Comparison of ENCODE assay signal across 10 cellular contexts in the genomic region with DNA sequence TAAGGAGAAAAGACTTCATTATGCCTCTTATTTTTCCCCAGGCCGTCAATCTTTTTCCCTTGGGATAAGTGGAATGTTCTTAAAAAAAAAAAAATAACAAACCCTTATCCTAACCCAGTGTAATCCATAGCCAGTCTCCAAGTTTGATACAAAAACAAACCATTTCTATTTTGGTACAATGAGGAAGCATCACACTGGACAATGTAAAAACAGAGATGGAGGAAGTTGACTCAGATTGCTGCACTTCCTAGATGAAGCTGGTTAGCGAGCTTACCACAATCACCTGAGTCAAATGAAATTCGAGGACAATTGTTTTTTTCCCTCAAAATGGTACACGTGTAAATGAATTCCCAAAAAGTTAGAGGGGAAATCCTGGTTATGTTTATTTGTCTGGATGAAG.
DNase-seq lines count a peak whose midpoint lies in the region; ATAC-seq lines count a peak whose summit lies in the region.
"Had no signal": no experiment of that assay in that cellular context is flagged by ENCODE, and none has a peak within 500 bp of the region (broad histone marks: within the 10 kb centered on the region; RNA-seq: fewer than 3 reads in every experiment).

No MANE protein-coding gene starts in this region.

- no peak for DNase-seq in caudate nucleus (lab: John Stamatoyannopoulos, UW)
- DNase-seq in medulla oblongata (ENCODE audit: extremely low spot score): peak; percentile 81
- DNase-seq in NCI-H69 (lab: John Stamatoyannopoulos, UW): no peak
- no peak for DNase-seq in activated CD4-positive, alpha-beta memory T cell treated with anti-CD3 and anti-CD28 coated beads, Interleukin-2, amount 10 ng/mL, durations not matched to agents 7 days and 5 days
- DNase-seq: activated naive CD4-positive, alpha-beta T cell treated with Interleukin-2 at 50 U/mL for 16 hours had no signal

- POLR2A ChIA-PET in activated CD4-positive, alpha-beta memory T cell treated with anti-CD3 and anti-CD28 coated beads, Interleukin-2, amount 10 ng/mL, durations not matched to agents 7 days and 5 days (lab: Charles Lee): no interaction called here

- no peak overlapping the region for H3K27ac Mint-ChIP-seq in activated CD4-positive, alpha-beta memory T cell treated with anti-CD3 and anti-CD28 coated beads, Interleukin-2, amount 10 ng/mL, durations not matched to agents 7 days and 5 days

- ATAC-seq in HG03095 (IDR thresholded peaks at IDR 0.05; ENCODE audit: unreplicated experiment) (peak; percentile 41), GM18873 (IDR thresholded peaks at IDR 0.05; ENCODE audit: low FRiP score, unreplicated experiment) (no peak), GM19452 (IDR thresholded peaks at IDR 0.05; ENCODE audit: unreplicated experiment) (no peak)

- no peaks in the 10 kb centered on the region for H3K27me3 ChIP-seq in ACC112 (ENCODE audit: insufficient read depth, low read length)

- peaks cover 20% of the 10 kb centered on the region for H3K4me1 ChIP-seq in ACC112 (ENCODE audit: control insufficient read depth, insufficient read depth, low read length, unreplicated experiment)

- no peak overlapping the region for H3K4me3 Mint-ChIP-seq in activated CD4-positive, alpha-beta memory T cell treated with anti-CD3 and anti-CD28 coated beads, Interleukin-2, amount 10 ng/mL, durations not matched to agents 7 days and 5 days

- no peaks in the 10 kb centered on the region for H3K9me3 Mint-ChIP-seq in activated CD4-positive, alpha-beta memory T cell treated with anti-CD3 and anti-CD28 coated beads, Interleukin-2, amount 10 ng/mL, durations not matched to agents 7 days and 5 days

- peak overlapping the region; percentile 31 for H3K4me3 ChIP-seq in ACC112 (ENCODE audit: low read depth, low read length)
- H3K4me3 ChIP-seq: skin epidermis had no signal

- H3K27me3 Mint-ChIP-seq in activated CD4-positive, alpha-beta memory T cell treated with anti-CD3 and anti-CD28 coated beads, Interleukin-2, amount 10 ng/mL, durations not matched to agents 7 days and 5 days: peaks cover 13% of the 10 kb centered on the region

- H3K27ac ChIP-seq in ACC112 (ENCODE audit: low read depth, low read length): peak overlapping the region; percentile 46
- peak overlapping the region; percentile 32 for H3K27ac ChIP-seq in caudate nucleus (ENCODE audit: low read depth, low read length)

- H3K4me1 Mint-ChIP-seq in activated CD4-positive, alpha-beta memory T cell treated with anti-CD3 and anti-CD28 coated beads, Interleukin-2, amount 10 ng/mL, durations not matched to agents 7 days and 5 days: no peaks in the 10 kb centered on the region

- CTCF ChIA-PET in activated CD4-positive, alpha-beta memory T cell treated with anti-CD3 and anti-CD28 coated beads, Interleukin-2, amount 10 ng/mL, durations not matched to agents 7 days and 5 days (lab: Charles Lee): no interaction called here

- H3K79me2 ChIP-seq in ACC112 (ENCODE audit: control insufficient read depth, insufficient read depth, low read length, unreplicated experiment): peaks cover 10% of the 10 kb centered on the region

- no peaks in the 10 kb centered on the region for H3K36me3 Mint-ChIP-seq in activated CD4-positive, alpha-beta memory T cell treated with anti-CD3 and anti-CD28 coated beads, Interleukin-2, amount 10 ng/mL, durations not matched to agents 7 days and 5 days (ENCODE audit: low read depth)

- H3K36me3 ChIP-seq in ACC112 (ENCODE audit: insufficient read depth, low read length): no peaks in the 10 kb centered on the region

- peak overlapping the region; percentile 46 for H2AFZ ChIP-seq in ACC112 (ENCODE audit: low read length, unreplicated experiment)
